16 cellular contexts compared by ENCODE assay signal in genomic region chr15:90270502-90271150, GRCh38. TPM values are rescaled to one million over a fixed set of nuclear protein-coding genes. Genes with fewer than 3 reads are reported as not detected.
DNase-seq lines count a peak whose midpoint lies in the region; ATAC-seq and TF ChIP-seq lines count a peak whose summit lies in the region.
"Had no signal": no experiment of that assay in that cellular context is flagged by ENCODE, and none has a peak within 500 bp of the region (broad histone marks: within the 10 kb centered on the region; RNA-seq: fewer than 3 reads in every experiment).

No MANE protein-coding gene starts in this region.

- no peak overlapping the region for H3K4ac ChIP-seq in H9 (ENCODE audit: low read depth, low read length)

- no peak overlapping the region for H2BK120ac ChIP-seq in H9 (ENCODE audit: low read depth, low read length, poor library complexity, severe bottlenecking)

- ATAC-seq in gastroesophageal sphincter, result no peak
- ATAC-seq in HG02623 (IDR thresholded peaks at IDR 0.05; ENCODE audit: unreplicated experiment), result no peak

- no peak overlapping the region for H3K4me2 ChIP-seq in H9 (ENCODE audit: insufficient read depth, insufficient read length, low read length)

- H3K27me3 Mint-ChIP-seq in CD14-positive monocyte (ENCODE audit: low read depth in 3 of 3) (no peaks in the 10 kb centered on the region), H9 (ENCODE audit: low read depth) (no peaks in the 10 kb centered on the region), nephron (ENCODE audit: low read depth) (no peaks in the 10 kb centered on the region)
- no peaks in the 10 kb centered on the region for H3K27me3 Mint-ChIP-seq in activated naive CD8-positive, alpha-beta T cell treated with anti-CD3 and anti-CD28 coated beads for 36 hours

- WGBS in H9 (ENCODE audit: extremely low coverage, insufficient read length, low lambda C conversion rate), result no CpG with 5 or more reads among the region's 10 CpGs
- 94 to 100% methylated on average over 2 to 3 of the region's 10 CpGs for WGBS in gastroesophageal sphincter (ENCODE audit: low coverage in 1 of 2), 2 donors

- H2BK15ac ChIP-seq in H9 (ENCODE audit: low read depth, low read length), result no peak overlapping the region

- no peak overlapping the region for H3K18ac ChIP-seq in H9 (ENCODE audit: insufficient read length, low read depth, low read length)

- intact Hi-C loops in CD14-positive monocyte (cut with micrococcal nuclease), result no loop called here

- H4K91ac ChIP-seq in H9 (ENCODE audit: insufficient read length, low read depth, low read length), result no peak overlapping the region

- no peak overlapping the region for H2AK5ac ChIP-seq in H9 (ENCODE audit: insufficient read length, low read length)

- no peaks in the 10 kb centered on the region for H4K20me1 ChIP-seq in H9 (ENCODE audit: control insufficient read depth, insufficient read depth, insufficient read length)

- H3K4me3 ChIP-seq in gastroesophageal sphincter, result no peak overlapping the region

- H3K14ac ChIP-seq in H9 (ENCODE audit: insufficient read depth, low read length), result no peak overlapping the region

- H3K27ac Mint-ChIP-seq in CD14-positive monocyte, result peak overlapping the region in 1 of 7 donors; percentile 1
- H3K27ac Mint-ChIP-seq in H9, result peak overlapping the region in 2 of 3 experiments; percentile 20 to 72; a peak in 3 of 7 replicates
- H3K27ac Mint-ChIP-seq in activated naive CD8-positive, alpha-beta T cell treated with anti-CD3 and anti-CD28 coated beads for 36 hours, result peak overlapping the region; percentile 18
- H3K27ac Mint-ChIP-seq in nephron, result no peak overlapping the region

- TF ChIP-seq EP300 in gastroesophageal sphincter (IDR thresholded peaks at IDR 0.05), result no peak

- H3K27ac ChIP-seq in H9 (ENCODE audit: insufficient read length, low read depth, low read length) (no peak overlapping the region), gastroesophageal sphincter (no peak overlapping the region)

- no peak overlapping the region for H3K23ac ChIP-seq in H9 (ENCODE audit: insufficient read length, low read depth, low read length)

- H3K4me1 ChIP-seq in H9 (ENCODE audit: insufficient read depth, low read length) (no peaks in the 10 kb centered on the region; the same call in 1 of the 2 replicates), gastroesophageal sphincter (peaks cover 7 to 71% (median 16%) of the 10 kb centered on the region in 3 donors)

- H3K79me1 ChIP-seq in H9 (ENCODE audit: insufficient read depth, low read depth, low read length, poor library complexity, severe bottlenecking), result no peaks in the 10 kb centered on the region

- no peak overlapping the region for H2AFZ ChIP-seq in H9 (ENCODE audit: low read length)

- no peak overlapping the region for H4K5ac ChIP-seq in H9 (ENCODE audit: insufficient read length, low read depth, low read length)

- H3K23me2 ChIP-seq in H9 (ENCODE audit: insufficient read length, low read depth, low read length, poor library complexity, severe bottlenecking), result peaks cover 8% of the 10 kb centered on the region

- H2BK20ac ChIP-seq in H9 (ENCODE audit: low read depth, low read length, poor library complexity, severe bottlenecking), result no peak overlapping the region

- no peaks in the 10 kb centered on the region; the same call in 1 of the 2 replicates for H3K27me3 ChIP-seq in H9 (ENCODE audit: insufficient read depth, low read length)
- H3K27me3 ChIP-seq in gastroesophageal sphincter, result no peaks in the 10 kb centered on the region

- H3K9me3 ChIP-seq in H9 (ENCODE audit: control insufficient read depth, low read depth, low read length), result no peaks in the 10 kb centered on the region
- no peaks in the 10 kb centered on the region for H3K9me3 ChIP-seq in gastroesophageal sphincter

- H3T11ph ChIP-seq in H9 (ENCODE audit: low read length), result no peak overlapping the region

- no peak overlapping the region for H2BK5ac ChIP-seq in H9 (ENCODE audit: insufficient read length, low read length)

- H3K9me3 Mint-ChIP-seq in CD14-positive monocyte (peaks cover 0 to 4% (median 0%) of the 10 kb centered on the region in 7 donors), H9 (no peaks in the 10 kb centered on the region), nephron (no peaks in the 10 kb centered on the region)
- no peaks in the 10 kb centered on the region for H3K9me3 Mint-ChIP-seq in activated naive CD8-positive, alpha-beta T cell treated with anti-CD3 and anti-CD28 coated beads for 36 hours

- DNase-seq in CD14-positive monocyte (ENCODE audit: low spot score), result peak; percentile 23
- DNase-seq in H9, result no peak
- DNase-seq in activated naive CD8-positive, alpha-beta T cell treated with anti-CD3 and anti-CD28 coated beads for 36 hours, result no peak
- DNase-seq in activated effector memory CD4-positive, alpha-beta T cell treated with anti-CD3 and anti-CD28 coated beads, Interleukin-2, amount 50 U/mL, for 16 hours, result no peak
- DNase-seq: activated T-cell treated with anti-CD3 and anti-CD28 coated beads, Interleukin-2, amount 50 U/mL, for 48 hours; aorta; HCEC 1CT; KBM-7; NCI-H1930; NK-92 treated with Interleukin-12 subunit alpha and Interleukin-12 subunit beta, amount 100 ng/mL, for 24 hours; stimulated activated naive CD4-positive, alpha-beta T cell treated with Interleukin-2 at 50 U/mL for 16 hours had no signal

- H3K4me3 Mint-ChIP-seq in CD14-positive monocyte (no peak overlapping the region), H9 (no peak overlapping the region), nephron (peak overlapping the region; percentile 33 to 52 (median 43))
- no peak overlapping the region for H3K4me3 Mint-ChIP-seq in activated naive CD8-positive, alpha-beta T cell treated with anti-CD3 and anti-CD28 coated beads for 36 hours

- peaks cover 9% of the 10 kb centered on the region; the same call in 1 of the 2 replicates for H3K79me2 ChIP-seq in H9 (ENCODE audit: insufficient read depth, low read length)

- peaks cover 0 to 72% of the 10 kb centered on the region in 2 donors for H3K36me3 ChIP-seq in gastroesophageal sphincter

- H3K9ac ChIP-seq in H9 (ENCODE audit: extremely low read depth, insufficient read length, low read length), result no peak overlapping the region

- TF ChIP-seq CTCF in CD14-positive monocyte (IDR thresholded peaks at IDR 0.05) (no peak), H9 (conservative IDR thresholded peaks at IDR 0.05) (no peak), nephron (IDR thresholded peaks at IDR 0.05; ENCODE audit: unreplicated experiment in 3 of 3) (no peak), gastroesophageal sphincter (IDR thresholded peaks at IDR 0.05) (no peak)

- H3K36me3 Mint-ChIP-seq in CD14-positive monocyte (peaks cover 55 to 58% of the 10 kb centered on the region in 2 donors), H9 (ENCODE audit: insufficient read depth in 1 of 3, low read depth in 3 of 3) (peaks cover 31 to 67% (median 54%) of the 10 kb centered on the region in 3 experiments; a peak in 6 of 7 replicates), nephron (ENCODE audit: low read depth) (peaks cover 67% of the 10 kb centered on the region)
- peaks cover 50% of the 10 kb centered on the region for H3K36me3 Mint-ChIP-seq in activated naive CD8-positive, alpha-beta T cell treated with anti-CD3 and anti-CD28 coated beads for 36 hours

- no peak overlapping the region for H3K56ac ChIP-seq in H9 (ENCODE audit: insufficient read length, low read depth, low read length)

- no peak for TF ChIP-seq POLR2A in gastroesophageal sphincter (IDR thresholded peaks at IDR 0.05)

- H4K8ac ChIP-seq in H9 (replicated peaks; ENCODE audit: insufficient read length, low read depth, low read length), result no peak overlapping the region

- H2BK12ac ChIP-seq in H9 (ENCODE audit: insufficient read length, low read depth, low read length), result no peak overlapping the region

- H3K4me1 Mint-ChIP-seq in CD14-positive monocyte, result peaks cover 29% of the 10 kb centered on the region
- H3K4me1 Mint-ChIP-seq in H9, result peaks cover 22 to 27% of the 10 kb centered on the region in 2 experiments
- H3K4me1 Mint-ChIP-seq in activated naive CD8-positive, alpha-beta T cell treated with anti-CD3 and anti-CD28 coated beads for 36 hours, result peaks cover 43% of the 10 kb centered on the region
- H3K4me1 Mint-ChIP-seq in nephron, result peaks cover 39% of the 10 kb centered on the region

RNA-seq across cellular contexts. Expression of gene NGRN, which starts 5.2 kb away (rescaled TPM):
- polyA plus RNA-seq in CD14-positive monocyte, result 10 to 100 TPM; 18.9 to 20.3 TPM
- 79.2 and 80.2 TPM in 2 replicates for total RNA-seq in H9 (2021)
- 10 to 100 TPM; 24.3 TPM for total RNA-seq in activated naive CD8-positive, alpha-beta T cell treated with anti-CD3 and anti-CD28 coated beads for 36 hours
- total RNA-seq in gastroesophageal sphincter, result 100 to 1,000 TPM; 127 to 182 (median 151) TPM

RNA-seq across cellular contexts. Expression of gene TTLL13, which starts 21.3 kb away (rescaled TPM):
- under 1 TPM in 1 of 2 donors, not detected in 1; 0.08 TPM for polyA plus RNA-seq in CD14-positive monocyte
- total RNA-seq in H9 (2021), result not detected in 2 replicates
- total RNA-seq in activated naive CD8-positive, alpha-beta T cell treated with anti-CD3 and anti-CD28 coated beads for 36 hours, result under 1 TPM; 0.41 to 0.54 TPM
- under 1 TPM in 1 of 4 donors, not detected in 3; 0.54 TPM for total RNA-seq in gastroesophageal sphincter
- total RNA-seq: aorta, mesenteric fat pad, urinary bladder had no signal
- polyA plus RNA-seq: aorta had no signal

RNA-seq across cellular contexts. Expression of gene GDPGP1, which starts 36.6 kb away (rescaled TPM):
- polyA plus RNA-seq in CD14-positive monocyte, result under 1 TPM; 0.53 to 0.91 TPM
- total RNA-seq in H9 (2021) (6.7 and 9.7 TPM in 2 replicates), gastroesophageal sphincter (1 to 10 TPM; 2.0 to 8.9 (median 7.5) TPM)
- total RNA-seq in activated naive CD8-positive, alpha-beta T cell treated with anti-CD3 and anti-CD28 coated beads for 36 hours, result 10 to 100 TPM in 1 of 2 experiments, 1 to 10 TPM in 1; 8.3 to 11.8 TPM

RNA-seq across cellular contexts. Expression of gene CIB1, which starts 36.9 kb away (rescaled TPM):
- 100 to 1,000 TPM; 169 to 197 TPM for polyA plus RNA-seq in CD14-positive monocyte
- total RNA-seq in H9 (2021) (23.0 and 27.8 TPM in 2 replicates), gastroesophageal sphincter (10 to 100 TPM; 22.8 to 35.6 (median 25.5) TPM)
- 100 to 1,000 TPM; 181 to 190 TPM for total RNA-seq in activated naive CD8-positive, alpha-beta T cell treated with anti-CD3 and anti-CD28 coated beads for 36 hours

Comparison
In these comparisons a context has a peak if more than half of its experiments do, and no peak if none do; other contexts are left out.
1. H3K27ac Mint-ChIP-seq: peak in H9 (2 of 3) and activated naive CD8-positive, alpha-beta T cell treated with anti-CD3 and anti-CD28 coated beads for 36 hours (single experiment); none in nephron (0 of 3).
2. H3K4me3 Mint-ChIP-seq: peak in nephron (3 of 3); none in CD14-positive monocyte (0 of 2), H9 (0 of 2) and activated naive CD8-positive, alpha-beta T cell treated with anti-CD3 and anti-CD28 coated beads for 36 hours (single experiment).